ENCODE assay signal across 8 cellular contexts in the genomic region with DNA sequence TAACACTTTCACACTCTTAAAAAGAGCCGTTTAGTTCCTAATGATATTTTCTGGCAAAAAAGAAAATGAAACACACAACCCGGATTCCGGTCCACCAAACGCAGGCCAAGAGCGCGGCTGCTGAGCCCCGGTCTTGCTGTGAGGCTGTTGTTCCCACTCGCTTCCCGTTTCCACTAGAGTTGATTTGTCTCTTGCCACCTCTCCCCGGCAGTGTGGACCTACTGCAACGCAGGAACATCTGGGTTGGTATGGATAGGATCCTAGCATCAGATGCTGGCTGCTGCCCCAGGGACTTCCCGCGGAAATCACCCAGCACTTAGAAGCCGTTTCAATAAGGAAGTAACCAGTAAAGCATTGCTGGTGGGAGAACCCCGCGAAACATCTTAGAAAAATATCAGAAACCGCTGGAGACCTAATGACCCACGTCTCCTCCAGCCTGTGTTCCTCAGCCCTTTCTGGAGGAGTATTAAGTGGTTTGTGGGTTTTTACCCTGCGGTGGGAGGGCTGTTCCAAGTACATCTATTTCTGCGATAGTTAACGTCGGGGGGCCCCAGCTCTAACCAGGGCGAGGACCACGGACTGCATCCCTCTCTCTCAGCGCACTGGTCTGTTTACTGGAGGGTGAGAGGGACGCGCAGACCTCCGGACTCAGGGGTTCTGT. TPM values are rescaled to one million over a fixed set of nuclear protein-coding genes. Genes with fewer than 3 reads are reported as not detected.
DNase-seq lines count a peak whose midpoint lies in the region; ATAC-seq and TF ChIP-seq lines count a peak whose summit lies in the region.

No MANE protein-coding gene starts in this region.

- H3K4me3 ChIP-seq in foreskin fibroblast (ENCODE audit: low read depth in 1 of 2, low read length in 2 of 2) (peak overlapping the region; percentile 78 to 82), thyroid gland (replicated peaks in 1 of 3) (peak overlapping the region in 1 of 3 donors; percentile 34)

- H3K4me1 ChIP-seq in thyroid gland, result peaks cover 0 to 8% of the 10 kb centered on the region in 2 donors

- no peak overlapping the region for H3K27ac ChIP-seq in thyroid gland

- no peak for TF ChIP-seq POLR2A in thyroid gland (IDR thresholded peaks at IDR 0.05)

- intact Hi-C loops in thyroid gland (cut with DNase I), result no loop called here

- in situ Hi-C loops in GM13977 (cut with MboI; ENCODE audit: low pct_unique_long_range_greater_than_20kb, low sequenced_read_pairs, unreplicated experiment), result no loop called here

- H3K27me3 ChIP-seq in thyroid gland, result no peaks in the 10 kb centered on the region

- DNase-seq in GM13977 (ENCODE audit: low spot score) (peak; percentile 83), NCI-H69 (lab: John Stamatoyannopoulos, UW) (peak; percentile 76), foreskin fibroblast (peak; percentile 50 to 72), osteocyte (ENCODE audit: extremely low spot score, unreplicated experiment) (no peak), thyroid gland (peak; percentile 2 to 3), NCI-H2107 (lab: John Stamatoyannopoulos, UW) (no peak)
- peak; percentile 82 for DNase-seq in activated T-cell treated with anti-CD3 and anti-CD28 coated beads, Interleukin-2, amount 50 U/mL, for 24 hours

- no peaks in the 10 kb centered on the region for H3K9me3 Mint-ChIP-seq in activated T-cell treated with anti-CD3 and anti-CD28 coated beads, Interleukin-2, amount 50 U/mL, for 24 hours
- no peaks in the 10 kb centered on the region for H3K9me3 Mint-ChIP-seq in osteocyte (ENCODE audit: unreplicated experiment)

- H3K4me3 Mint-ChIP-seq in activated T-cell treated with anti-CD3 and anti-CD28 coated beads, Interleukin-2, amount 50 U/mL, for 24 hours, result peak overlapping the region; percentile 93
- H3K4me3 Mint-ChIP-seq in osteocyte (ENCODE audit: unreplicated experiment), result peak overlapping the region; percentile 91

- 5 to 6% methylated on average over 28 of the region's 28 CpGs for WGBS in thyroid gland, 2 donors

- no peak for TF ChIP-seq CTCF in GM13977 (IDR thresholded peaks at IDR 0.05; ENCODE audit: extremely low read depth, insufficient read depth, missing control alignments)
- no peak for TF ChIP-seq CTCF in foreskin fibroblast (IDR thresholded peaks at IDR 0.05; ENCODE audit: low read depth, low read length)
- TF ChIP-seq CTCF in osteocyte (IDR thresholded peaks at IDR 0.05), result no peak
- TF ChIP-seq CTCF in thyroid gland (IDR thresholded peaks at IDR 0.05), result no peak

- peak overlapping the region; percentile 98 for H3K27ac Mint-ChIP-seq in activated T-cell treated with anti-CD3 and anti-CD28 coated beads, Interleukin-2, amount 50 U/mL, for 24 hours
- H3K27ac Mint-ChIP-seq in osteocyte (ENCODE audit: unreplicated experiment), result peak overlapping the region; percentile 92

- no peaks in the 10 kb centered on the region for H3K9me3 ChIP-seq in thyroid gland

- H3K36me3 Mint-ChIP-seq in activated T-cell treated with anti-CD3 and anti-CD28 coated beads, Interleukin-2, amount 50 U/mL, for 24 hours (ENCODE audit: low read depth), result peaks cover 30% of the 10 kb centered on the region
- no peaks in the 10 kb centered on the region for H3K36me3 Mint-ChIP-seq in osteocyte (ENCODE audit: unreplicated experiment)

- H3K4me1 Mint-ChIP-seq in activated T-cell treated with anti-CD3 and anti-CD28 coated beads, Interleukin-2, amount 50 U/mL, for 24 hours (ENCODE audit: low read depth), result peaks cover 58% of the 10 kb centered on the region
- peaks cover 21% of the 10 kb centered on the region for H3K4me1 Mint-ChIP-seq in osteocyte (ENCODE audit: unreplicated experiment)

- no peaks in the 10 kb centered on the region for H3K36me3 ChIP-seq in thyroid gland

- H3K27me3 Mint-ChIP-seq in activated T-cell treated with anti-CD3 and anti-CD28 coated beads, Interleukin-2, amount 50 U/mL, for 24 hours, result peaks cover 8% of the 10 kb centered on the region
- peaks cover 2% of the 10 kb centered on the region for H3K27me3 Mint-ChIP-seq in osteocyte (ENCODE audit: unreplicated experiment)

- peak; percentile 71 for ATAC-seq in HG02610 (IDR thresholded peaks at IDR 0.05; ENCODE audit: unreplicated experiment)

RNA-seq across cellular contexts. Expression of gene DOCK10, which starts 0.9 kb away (rescaled TPM):
- 13.1 and 15.2 TPM in 2 replicates for total RNA-seq in osteocyte
- total RNA-seq in thyroid gland, result 1 to 10 TPM; 4.6 to 8.9 (median 7.1) TPM

Comparison
In these comparisons a context has a peak if more than half of its experiments do, and no peak if none do; other contexts are left out.
1. DNase-seq: peak in GM13977 (single experiment), NCI-H69 (single experiment), activated T-cell treated with anti-CD3 and anti-CD28 coated beads, Interleukin-2, amount 50 U/mL, for 24 hours (single experiment), foreskin fibroblast (2 of 2) and thyroid gland (2 of 2); none in osteocyte (single experiment) and NCI-H2107 (single experiment).